Comparison of ENCODE assay signal across 1 cellular context in genomic region chr2:47354013-47354816, GRCh38.
TF ChIP-seq lines count a peak whose summit lies in the region.

No MANE protein-coding gene starts in this region.

TF ChIP-seq in H1, 55 proteins besides CTCF, POLR2A, EP300 and RAD21:
- TF ChIP-seq SUZ12 (IDR thresholded peaks at IDR 0.05; ENCODE audit: low read length) = no peak
- no peak for TF ChIP-seq SP2 (IDR thresholded peaks at IDR 0.05; ENCODE audit: low read length)
- no peak for TF ChIP-seq FOSL1 (IDR thresholded peaks at IDR 0.05; ENCODE audit: insufficient read depth, low read depth, low read length)
- TF ChIP-seq CHD7 (IDR thresholded peaks at IDR 0.05; ENCODE audit: insufficient replicate concordance, low read length) = no peak
- no peak for TF ChIP-seq KDM4A (IDR thresholded peaks at IDR 0.05; ENCODE audit: low read depth, low read length, severe bottlenecking)
- TF ChIP-seq SIN3A (conservative IDR thresholded peaks at IDR 0.05 in 1 of 2, IDR thresholded peaks at IDR 0.05 in 1 of 2; ENCODE audit: low read depth in 1 of 2, low read length in 2 of 2) = no peak
- no peak for TF ChIP-seq KDM5A (IDR thresholded peaks at IDR 0.05; ENCODE audit: low read length)
- no peak for TF ChIP-seq TAF1 (IDR thresholded peaks at IDR 0.05; ENCODE audit: low read depth, low read length)
- no peak for TF ChIP-seq BCL11A (IDR thresholded peaks at IDR 0.05; ENCODE audit: low read depth in 2 of 2, low read length in 2 of 2)
- TF ChIP-seq POLR2AphosphoS5 (IDR thresholded peaks at IDR 0.05; ENCODE audit: low read depth, low read length) = no peak
- TF ChIP-seq SAP30 (IDR thresholded peaks at IDR 0.05; ENCODE audit: insufficient read depth, insufficient replicate concordance, low read length) = no peak
- TF ChIP-seq ASH2L (IDR thresholded peaks at IDR 0.05; ENCODE audit: low read length) = no peak
- no peak for TF ChIP-seq ZNF274 (IDR thresholded peaks at IDR 0.05; ENCODE audit: borderline replicate concordance, extremely low read depth, low read length)
